ENCODE assay signal across 8 cellular contexts in the genomic region with DNA sequence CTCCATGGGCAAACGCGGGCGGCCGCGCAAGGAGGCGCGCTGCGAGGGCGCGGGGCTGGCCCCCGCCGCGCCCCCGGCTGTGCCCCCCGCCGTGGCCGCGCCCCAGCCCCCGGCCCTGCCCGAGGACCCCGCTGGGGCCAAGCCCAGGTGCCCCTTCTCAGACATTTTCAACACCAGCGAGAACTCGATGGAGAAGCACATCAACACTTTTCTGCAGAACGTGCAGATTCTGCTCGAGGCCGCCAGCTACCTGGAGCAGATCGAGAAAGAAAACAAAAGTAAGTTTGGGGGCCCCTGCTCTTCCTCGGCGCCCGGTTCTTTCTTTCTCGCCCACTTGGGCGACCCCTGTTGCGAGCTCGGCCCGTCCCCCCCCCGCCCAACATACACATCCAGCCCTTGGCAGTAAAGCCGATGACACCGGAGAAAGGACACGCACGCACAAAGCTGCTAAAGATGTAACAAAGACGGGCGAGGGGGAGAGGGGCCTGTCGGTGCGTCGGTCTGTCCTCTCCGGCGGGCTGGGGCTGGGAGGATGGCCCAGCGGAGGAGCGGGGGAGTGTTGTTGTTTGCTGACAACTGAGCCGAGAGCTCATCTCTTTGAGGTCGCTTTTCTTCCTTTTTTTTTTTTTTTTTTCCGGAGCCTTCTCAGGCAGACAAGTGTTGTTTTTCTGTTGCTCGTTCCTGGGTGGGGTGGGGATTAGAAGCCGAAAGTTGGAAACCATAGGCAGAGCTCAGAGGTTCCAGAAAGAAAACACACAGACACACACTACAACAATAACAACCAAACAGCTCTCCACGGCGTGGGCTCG. TPM values are rescaled to one million over a fixed set of nuclear protein-coding genes. Genes with fewer than 3 reads are reported as not detected.
DNase-seq lines count a peak whose midpoint lies in the region; ATAC-seq and TF ChIP-seq lines count a peak whose summit lies in the region.

No MANE protein-coding gene starts in this region.

- H3K4me1 Mint-ChIP-seq in activated naive CD8-positive, alpha-beta T cell treated with anti-CD3 and anti-CD28 coated beads, Interleukin-2, amount 50 U/mL, for 24 hours = peaks cover 40% of the 10 kb centered on the region

- peak overlapping the region; percentile 91 for H3K4me3 Mint-ChIP-seq in activated naive CD8-positive, alpha-beta T cell treated with anti-CD3 and anti-CD28 coated beads, Interleukin-2, amount 50 U/mL, for 24 hours

- H3K9me3 Mint-ChIP-seq in activated naive CD8-positive, alpha-beta T cell treated with anti-CD3 and anti-CD28 coated beads, Interleukin-2, amount 50 U/mL, for 24 hours = no peaks in the 10 kb centered on the region

- H3K36me3 Mint-ChIP-seq in activated naive CD8-positive, alpha-beta T cell treated with anti-CD3 and anti-CD28 coated beads, Interleukin-2, amount 50 U/mL, for 24 hours (ENCODE audit: low read depth) = no peaks in the 10 kb centered on the region

- peak overlapping the region; percentile 73 for H3K27ac Mint-ChIP-seq in activated naive CD8-positive, alpha-beta T cell treated with anti-CD3 and anti-CD28 coated beads, Interleukin-2, amount 50 U/mL, for 24 hours

- peak; percentile 23; the same call in 1 of the 2 replicates for TF ChIP-seq POLR2A in Raji (IDR thresholded peaks at IDR 0.05; ENCODE audit: insufficient read depth, low read depth, low read length)

- DNase-seq in DMS53 treated with DMSO at 0.1 percent for 48 hours (lab: John Stamatoyannopoulos, UW; ENCODE audit: unreplicated experiment) = peak; percentile 63
- peak; percentile 48 for DNase-seq in activated naive CD8-positive, alpha-beta T cell treated with anti-CD3 and anti-CD28 coated beads, Interleukin-2, amount 50 U/mL, for 24 hours
- peak; percentile 31 for DNase-seq in hepatic stellate cell (ENCODE audit: low spot score)
- peak; percentile 70 for DNase-seq in sciatic nerve (ENCODE audit: low spot score)
- no peak for DNase-seq in occipital lobe (lab: John Stamatoyannopoulos, UW)

- intact Hi-C loops in sciatic nerve (cut with DNase I) = no loop called here

- peak; percentile 9 for ATAC-seq in HG03135 (IDR thresholded peaks at IDR 0.05; ENCODE audit: unreplicated experiment)
- ATAC-seq in activated naive CD8-positive, alpha-beta T cell treated with anti-CD3 and anti-CD28 coated beads, Interleukin-2, amount 50 U/mL, for 24 hours = no peak
- ATAC-seq in sciatic nerve = no peak
- ATAC-seq in GM19035 (IDR thresholded peaks at IDR 0.05; ENCODE audit: unreplicated experiment) = no peak

- H3K27me3 Mint-ChIP-seq in activated naive CD8-positive, alpha-beta T cell treated with anti-CD3 and anti-CD28 coated beads, Interleukin-2, amount 50 U/mL, for 24 hours = peaks cover 28% of the 10 kb centered on the region

RNA-seq across cellular contexts. Expression of a gene that starts 0.6 kb away (rescaled TPM):
- total RNA-seq in sciatic nerve (72.2 TPM), occipital lobe (68.2 TPM)
